2 cellular contexts compared by ENCODE assay signal in the genomic region with DNA sequence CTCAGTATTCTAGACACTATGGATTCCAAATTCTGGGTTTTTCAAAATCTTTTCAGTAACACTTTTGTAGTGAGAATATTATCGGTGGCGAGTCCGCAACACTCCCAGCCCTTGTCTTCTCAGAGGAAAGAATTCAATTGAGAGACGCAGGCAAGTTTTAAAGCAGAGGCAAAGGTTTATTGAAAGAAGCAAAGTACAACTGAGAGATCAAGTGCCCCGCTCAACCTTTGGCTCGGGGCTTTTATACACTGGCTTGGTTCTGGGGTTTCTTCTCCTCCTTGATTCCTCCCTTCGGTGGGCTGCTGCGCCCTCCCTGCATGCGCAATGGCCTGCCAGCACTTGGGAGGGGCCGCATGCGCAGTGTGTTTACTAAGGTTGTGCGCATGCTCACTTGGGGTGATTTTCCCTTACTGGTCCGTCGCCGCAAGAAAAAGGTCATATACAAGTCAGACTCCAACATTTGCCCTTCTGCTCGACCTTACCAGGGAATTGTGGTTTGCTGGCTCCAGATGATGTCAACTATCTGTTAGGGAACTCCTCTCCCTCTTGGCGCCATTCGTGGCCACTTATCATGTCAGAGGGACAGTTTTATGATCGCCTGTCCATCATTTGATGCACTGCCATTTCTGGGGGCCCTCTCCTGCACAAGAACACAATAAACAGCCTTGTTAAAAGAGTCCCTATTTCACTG.
TF ChIP-seq lines count a peak whose summit lies in the region.

No MANE protein-coding gene starts in this region.

TF ChIP-seq in K562, 482 proteins besides CTCF, POLR2A, EP300 and RAD21 (continues in another document):
- peak; percentile 56; the same call in 1 of the 2 replicates for TF ChIP-seq ATF7 (IDR thresholded peaks at IDR 0.05)
- no peak for TF ChIP-seq NR2C1 (IDR thresholded peaks at IDR 0.05)
- peak; percentile 76 for TF ChIP-seq NR2C1 (tag; IDR thresholded peaks at IDR 0.05)
- no peak for TF ChIP-seq SMARCE1 (IDR thresholded peaks at IDR 0.05)
- TF ChIP-seq ESRRA (IDR thresholded peaks at IDR 0.05; ENCODE audit: borderline replicate concordance, low read depth) = peak; percentile 94
- TF ChIP-seq MECOM (CRISPR knock-in tag; IDR thresholded peaks at IDR 0.05) = peak; percentile 29; the same call in 1 of the 2 replicates
- TF ChIP-seq, protein P1, sequence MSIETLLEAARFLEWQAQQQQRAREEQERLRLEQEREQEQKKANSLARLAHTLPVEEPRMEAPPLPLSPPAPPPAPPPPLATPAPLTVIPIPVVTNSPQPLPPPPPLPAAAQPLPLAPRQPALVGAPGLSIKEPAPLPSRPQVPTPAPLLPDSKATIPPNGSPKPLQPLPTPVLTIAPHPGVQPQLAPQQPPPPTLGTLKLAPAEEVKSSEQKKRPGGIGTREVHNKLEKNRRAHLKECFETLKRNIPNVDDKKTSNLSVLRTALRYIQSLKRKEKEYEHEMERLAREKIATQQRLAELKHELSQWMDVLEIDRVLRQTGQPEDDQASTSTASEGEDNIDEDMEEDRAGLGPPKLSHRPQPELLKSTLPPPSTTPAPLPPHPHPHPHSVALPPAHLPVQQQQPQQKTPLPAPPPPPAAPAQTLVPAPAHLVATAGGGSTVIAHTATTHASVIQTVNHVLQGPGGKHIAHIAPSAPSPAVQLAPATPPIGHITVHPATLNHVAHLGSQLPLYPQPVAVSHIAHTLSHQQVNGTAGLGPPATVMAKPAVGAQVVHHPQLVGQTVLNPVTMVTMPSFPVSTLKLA (conservative IDR thresholded peaks at IDR 0.05) = 0 out of 4 replicates have a peak, but pooled peaks of 1 of the 2 experiments have one; percentile 16
- TF ChIP-seq CTBP1 (IDR thresholded peaks at IDR 0.05; ENCODE audit: borderline replicate concordance) = 0 out of 2 replicates have a peak, but pooled peaks have one; percentile 30
- TF ChIP-seq, protein P2, sequence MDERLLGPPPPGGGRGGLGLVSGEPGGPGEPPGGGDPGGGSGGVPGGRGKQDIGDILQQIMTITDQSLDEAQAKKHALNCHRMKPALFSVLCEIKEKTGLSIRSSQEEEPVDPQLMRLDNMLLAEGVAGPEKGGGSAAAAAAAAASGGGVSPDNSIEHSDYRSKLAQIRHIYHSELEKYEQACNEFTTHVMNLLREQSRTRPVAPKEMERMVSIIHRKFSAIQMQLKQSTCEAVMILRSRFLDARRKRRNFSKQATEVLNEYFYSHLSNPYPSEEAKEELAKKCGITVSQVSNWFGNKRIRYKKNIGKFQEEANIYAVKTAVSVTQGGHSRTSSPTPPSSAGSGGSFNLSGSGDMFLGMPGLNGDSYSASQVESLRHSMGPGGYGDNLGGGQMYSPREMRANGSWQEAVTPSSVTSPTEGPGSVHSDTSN (CRISPR knock-in tag; IDR thresholded peaks at IDR 0.05; ENCODE audit: low read depth) = peak; percentile 55; the same call in 1 of the 2 replicates
- TF ChIP-seq, protein P2 (tag; conservative IDR thresholded peaks at IDR 0.05; ENCODE audit: low read depth) = peak; percentile 83
- peak; percentile 54; the same call in 1 of the 2 replicates for TF ChIP-seq L3MBTL2 (IDR thresholded peaks at IDR 0.05)
- TF ChIP-seq RBFOX2 (IDR thresholded peaks at IDR 0.05; ENCODE audit: low read depth, low read length) = peak; percentile 36; the same call in 1 of the 2 replicates
- peak; percentile 94 for TF ChIP-seq MEIS2 (IDR thresholded peaks at IDR 0.05; ENCODE audit: partially characterized antibody)
- TF ChIP-seq, protein P3, sequence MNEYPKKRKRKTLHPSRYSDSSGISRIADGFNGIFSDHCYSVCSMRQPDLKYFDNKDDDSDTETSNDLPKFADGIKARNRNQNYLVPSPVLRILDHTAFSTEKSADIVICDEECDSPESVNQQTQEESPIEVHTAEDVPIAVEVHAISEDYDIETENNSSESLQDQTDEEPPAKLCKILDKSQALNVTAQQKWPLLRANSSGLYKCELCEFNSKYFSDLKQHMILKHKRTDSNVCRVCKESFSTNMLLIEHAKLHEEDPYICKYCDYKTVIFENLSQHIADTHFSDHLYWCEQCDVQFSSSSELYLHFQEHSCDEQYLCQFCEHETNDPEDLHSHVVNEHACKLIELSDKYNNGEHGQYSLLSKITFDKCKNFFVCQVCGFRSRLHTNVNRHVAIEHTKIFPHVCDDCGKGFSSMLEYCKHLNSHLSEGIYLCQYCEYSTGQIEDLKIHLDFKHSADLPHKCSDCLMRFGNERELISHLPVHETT (CRISPR knock-in tag; conservative IDR thresholded peaks at IDR 0.05 in 1 of 2, IDR thresholded peaks at IDR 0.05 in 1 of 2) = 0 out of 4 replicates have a peak, but pooled peaks of 1 of the 2 experiments have one; percentile 34
- TF ChIP-seq, protein P4, sequence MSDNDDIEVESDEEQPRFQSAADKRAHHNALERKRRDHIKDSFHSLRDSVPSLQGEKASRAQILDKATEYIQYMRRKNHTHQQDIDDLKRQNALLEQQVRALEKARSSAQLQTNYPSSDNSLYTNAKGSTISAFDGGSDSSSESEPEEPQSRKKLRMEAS (CRISPR knock-in tag; IDR thresholded peaks at IDR 0.05) = peak; percentile 26; the same call in 1 of the 2 replicates
- TF ChIP-seq, protein P5, sequence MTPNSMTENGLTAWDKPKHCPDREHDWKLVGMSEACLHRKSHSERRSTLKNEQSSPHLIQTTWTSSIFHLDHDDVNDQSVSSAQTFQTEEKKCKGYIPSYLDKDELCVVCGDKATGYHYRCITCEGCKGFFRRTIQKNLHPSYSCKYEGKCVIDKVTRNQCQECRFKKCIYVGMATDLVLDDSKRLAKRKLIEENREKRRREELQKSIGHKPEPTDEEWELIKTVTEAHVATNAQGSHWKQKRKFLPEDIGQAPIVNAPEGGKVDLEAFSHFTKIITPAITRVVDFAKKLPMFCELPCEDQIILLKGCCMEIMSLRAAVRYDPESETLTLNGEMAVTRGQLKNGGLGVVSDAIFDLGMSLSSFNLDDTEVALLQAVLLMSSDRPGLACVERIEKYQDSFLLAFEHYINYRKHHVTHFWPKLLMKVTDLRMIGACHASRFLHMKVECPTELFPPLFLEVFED (CRISPR knock-in tag; conservative IDR thresholded peaks at IDR 0.05) = no peak
- TF ChIP-seq, protein P6, sequence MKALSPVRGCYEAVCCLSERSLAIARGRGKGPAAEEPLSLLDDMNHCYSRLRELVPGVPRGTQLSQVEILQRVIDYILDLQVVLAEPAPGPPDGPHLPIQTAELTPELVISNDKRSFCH (CRISPR knock-in tag; IDR thresholded peaks at IDR 0.05) = no peak
- TF ChIP-seq, protein P6 (tag; IDR thresholded peaks at IDR 0.05) = peak; percentile 59; the same call in 1 of the 2 replicates

TF ChIP-seq in HepG2, 621 proteins besides CTCF, POLR2A, EP300 and RAD21 (continues in another document):
- TF ChIP-seq, protein P7, sequence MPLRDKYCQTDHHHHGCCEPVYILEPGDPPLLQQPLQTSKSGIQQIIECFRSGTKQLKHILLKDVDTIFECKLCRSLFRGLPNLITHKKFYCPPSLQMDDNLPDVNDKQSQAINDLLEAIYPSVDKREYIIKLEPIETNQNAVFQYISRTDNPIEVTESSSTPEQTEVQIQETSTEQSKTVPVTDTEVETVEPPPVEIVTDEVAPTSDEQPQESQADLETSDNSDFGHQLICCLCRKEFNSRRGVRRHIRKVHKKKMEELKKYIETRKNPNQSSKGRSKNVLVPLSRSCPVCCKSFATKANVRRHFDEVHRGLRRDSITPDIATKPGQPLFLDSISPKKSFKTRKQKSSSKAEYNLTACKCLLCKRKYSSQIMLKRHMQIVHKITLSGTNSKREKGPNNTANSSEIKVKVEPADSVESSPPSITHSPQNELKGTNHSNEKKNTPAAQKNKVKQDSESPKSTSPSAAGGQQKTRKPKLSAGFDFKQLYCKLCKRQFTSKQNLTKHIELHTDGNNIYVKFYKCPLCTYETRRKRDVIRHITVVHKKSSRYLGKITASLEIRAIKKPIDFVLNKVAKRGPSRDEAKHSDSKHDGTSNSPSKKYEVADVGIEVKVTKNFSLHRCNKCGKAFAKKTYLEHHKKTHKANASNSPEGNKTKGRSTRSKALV (CRISPR knock-in tag; IDR thresholded peaks at IDR 0.05) = peak; percentile 81; the same call in 1 of the 2 replicates
- TF ChIP-seq ZNF33A (CRISPR knock-in tag; IDR thresholded peaks at IDR 0.05; ENCODE audit: borderline replicate concordance) = no peak
- 0 out of 2 replicates have a peak, but pooled peaks have one; percentile 78 for TF ChIP-seq ZNF724P (CRISPR knock-in tag; IDR thresholded peaks at IDR 0.05; ENCODE audit: borderline replicate concordance)
- TF ChIP-seq ZNF781 (CRISPR knock-in tag; IDR thresholded peaks at IDR 0.05; ENCODE audit: borderline replicate concordance, not compliant biosample characterization) = peak; percentile 91
- peak; percentile 54; the same call in 1 of the 2 replicates for TF ChIP-seq JUN (CRISPR knock-in tag; IDR thresholded peaks at IDR 0.05)
- peak; percentile 20; the same call in 1 of the 2 replicates for TF ChIP-seq CREM (IDR thresholded peaks at IDR 0.05)
- TF ChIP-seq CREM (CRISPR knock-in tag; IDR thresholded peaks at IDR 0.05) = no peak
- TF ChIP-seq ZNF484 (CRISPR knock-in tag; IDR thresholded peaks at IDR 0.05; ENCODE audit: borderline replicate concordance, low read depth) = no peak
- peak; percentile 74 for TF ChIP-seq TBX2 (CRISPR knock-in tag; IDR thresholded peaks at IDR 0.05; ENCODE audit: borderline replicate concordance)
- peak; percentile 97 for TF ChIP-seq ZNF44 (CRISPR knock-in tag; IDR thresholded peaks at IDR 0.05)
- no peak for TF ChIP-seq FOXA1 (IDR thresholded peaks at IDR 0.05)
- peak; percentile 82 for TF ChIP-seq FOXA1 (CRISPR knock-in tag; IDR thresholded peaks at IDR 0.05)
- peak; percentile 35; the same call in 1 of the 2 replicates for TF ChIP-seq ZNF614 (CRISPR knock-in tag; IDR thresholded peaks at IDR 0.05; ENCODE audit: borderline replicate concordance)
- peak; percentile 80; the same call in 1 of the 2 replicates for TF ChIP-seq DNMT3B (CRISPR knock-in tag; conservative IDR thresholded peaks at IDR 0.05)
- no peak for TF ChIP-seq NFE2L1 (CRISPR knock-in tag; IDR thresholded peaks at IDR 0.05; ENCODE audit: borderline replicate concordance)
- peak; percentile 58 for TF ChIP-seq MEF2D (CRISPR knock-in tag; IDR thresholded peaks at IDR 0.05)
- peak; percentile 93 for TF ChIP-seq ZMYM4 (CRISPR knock-in tag; IDR thresholded peaks at IDR 0.05)
- TF ChIP-seq MIXL1 (CRISPR knock-in tag; IDR thresholded peaks at IDR 0.05) = no peak
- TF ChIP-seq, protein P8, sequence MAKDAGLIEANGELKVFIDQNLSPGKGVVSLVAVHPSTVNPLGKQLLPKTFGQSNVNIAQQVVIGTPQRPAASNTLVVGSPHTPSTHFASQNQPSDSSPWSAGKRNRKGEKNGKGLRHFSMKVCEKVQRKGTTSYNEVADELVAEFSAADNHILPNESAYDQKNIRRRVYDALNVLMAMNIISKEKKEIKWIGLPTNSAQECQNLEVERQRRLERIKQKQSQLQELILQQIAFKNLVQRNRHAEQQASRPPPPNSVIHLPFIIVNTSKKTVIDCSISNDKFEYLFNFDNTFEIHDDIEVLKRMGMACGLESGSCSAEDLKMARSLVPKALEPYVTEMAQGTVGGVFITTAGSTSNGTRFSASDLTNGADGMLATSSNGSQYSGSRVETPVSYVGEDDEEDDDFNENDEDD (CRISPR knock-in tag; IDR thresholded peaks at IDR 0.05; ENCODE audit: borderline replicate concordance) = peak; percentile 84; the same call in 1 of the 2 replicates
- peak; percentile 65; the same call in 1 of the 2 replicates for TF ChIP-seq TOE1 (CRISPR knock-in tag; IDR thresholded peaks at IDR 0.05)
- TF ChIP-seq, protein P9, sequence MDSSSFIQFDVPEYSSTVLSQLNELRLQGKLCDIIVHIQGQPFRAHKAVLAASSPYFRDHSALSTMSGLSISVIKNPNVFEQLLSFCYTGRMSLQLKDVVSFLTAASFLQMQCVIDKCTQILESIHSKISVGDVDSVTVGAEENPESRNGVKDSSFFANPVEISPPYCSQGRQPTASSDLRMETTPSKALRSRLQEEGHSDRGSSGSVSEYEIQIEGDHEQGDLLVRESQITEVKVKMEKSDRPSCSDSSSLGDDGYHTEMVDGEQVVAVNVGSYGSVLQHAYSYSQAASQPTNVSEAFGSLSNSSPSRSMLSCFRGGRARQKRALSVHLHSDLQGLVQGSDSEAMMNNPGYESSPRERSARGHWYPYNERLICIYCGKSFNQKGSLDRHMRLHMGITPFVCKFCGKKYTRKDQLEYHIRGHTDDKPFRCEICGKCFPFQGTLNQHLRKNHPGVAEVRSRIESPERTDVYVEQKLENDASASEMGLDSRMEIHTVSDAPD (CRISPR knock-in tag; IDR thresholded peaks at IDR 0.05) = peak; percentile 70
- peak; percentile 69 for TF ChIP-seq RXRA (CRISPR knock-in tag; IDR thresholded peaks at IDR 0.05)
- peak; percentile 90; the same call in 1 of the 2 replicates for TF ChIP-seq WIZ (CRISPR knock-in tag; IDR thresholded peaks at IDR 0.05)
- no peak for TF ChIP-seq MEIS1 (CRISPR knock-in tag; IDR thresholded peaks at IDR 0.05; ENCODE audit: borderline replicate concordance)
- TF ChIP-seq, protein P10, sequence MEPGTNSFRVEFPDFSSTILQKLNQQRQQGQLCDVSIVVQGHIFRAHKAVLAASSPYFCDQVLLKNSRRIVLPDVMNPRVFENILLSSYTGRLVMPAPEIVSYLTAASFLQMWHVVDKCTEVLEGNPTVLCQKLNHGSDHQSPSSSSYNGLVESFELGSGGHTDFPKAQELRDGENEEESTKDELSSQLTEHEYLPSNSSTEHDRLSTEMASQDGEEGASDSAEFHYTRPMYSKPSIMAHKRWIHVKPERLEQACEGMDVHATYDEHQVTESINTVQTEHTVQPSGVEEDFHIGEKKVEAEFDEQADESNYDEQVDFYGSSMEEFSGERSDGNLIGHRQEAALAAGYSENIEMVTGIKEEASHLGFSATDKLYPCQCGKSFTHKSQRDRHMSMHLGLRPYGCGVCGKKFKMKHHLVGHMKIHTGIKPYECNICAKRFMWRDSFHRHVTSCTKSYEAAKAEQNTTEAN (CRISPR knock-in tag; conservative IDR thresholded peaks at IDR 0.05) = no peak
- peak; percentile 84 for TF ChIP-seq SMAD3 (CRISPR knock-in tag; IDR thresholded peaks at IDR 0.05)
- peak; percentile 88; the same call in 1 of the 2 replicates for TF ChIP-seq ZNF709 (CRISPR knock-in tag; IDR thresholded peaks at IDR 0.05)
- TF ChIP-seq BCL6 (CRISPR knock-in tag; IDR thresholded peaks at IDR 0.05) = peak; percentile 37; the same call in 1 of the 2 replicates
- TF ChIP-seq ZNF432 (CRISPR knock-in tag; IDR thresholded peaks at IDR 0.05; ENCODE audit: borderline replicate concordance) = no peak
- TF ChIP-seq CC2D1A (CRISPR knock-in tag; IDR thresholded peaks at IDR 0.05) = 0 out of 2 replicates have a peak, but pooled peaks have one; percentile 71
- no peak for TF ChIP-seq SRSF1 (optimal IDR thresholded peaks at IDR 0.05; ENCODE audit: low read depth, low read length)
- TF ChIP-seq ZNF598 (CRISPR knock-in tag; IDR thresholded peaks at IDR 0.05; ENCODE audit: borderline replicate concordance) = peak; percentile 99
